In the genomic region with DNA sequence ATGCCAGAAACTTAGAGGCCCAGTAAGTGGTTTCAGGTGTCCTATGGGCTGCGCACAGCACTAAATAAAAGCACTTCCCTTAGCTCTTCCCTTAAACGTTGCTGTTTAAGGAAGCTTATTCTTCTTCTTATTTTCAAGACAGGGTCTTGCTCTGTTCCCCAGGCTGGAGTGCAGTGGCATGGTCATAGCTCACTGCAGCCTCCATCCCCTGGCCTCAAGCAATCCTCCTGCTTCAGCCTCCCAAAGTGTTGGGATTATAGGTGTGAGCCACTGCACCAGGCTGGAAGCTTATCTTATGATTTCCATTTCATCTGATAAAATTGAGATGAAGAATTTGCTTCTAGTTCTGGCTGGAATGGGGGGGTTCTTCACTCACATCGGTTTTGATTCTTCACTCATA, we compare ENCODE assay signal across 14 cellular contexts. TPM values are rescaled to one million over a fixed set of nuclear protein-coding genes. Genes with fewer than 3 reads are reported as not detected.
DNase-seq lines count a peak whose midpoint lies in the region; ATAC-seq and TF ChIP-seq lines count a peak whose summit lies in the region.
"Had no signal": no experiment of that assay in that cellular context is flagged by ENCODE, and none has a peak within 500 bp of the region (broad histone marks: within the 10 kb centered on the region; RNA-seq: fewer than 3 reads in every experiment).

No MANE protein-coding gene starts in this region.

- H3K79me2 ChIP-seq in H9 (ENCODE audit: insufficient read depth, low read length): no peaks in the 10 kb centered on the region; the same call in 1 of the 2 replicates

- WGBS in H9 (ENCODE audit: extremely low coverage, insufficient read length, low lambda C conversion rate): no CpG with 5 or more reads among the region's 3 CpGs

- H3K36me3 Mint-ChIP-seq in MCF 10A (ENCODE audit: insufficient read depth, unreplicated experiment) (peaks cover 7% of the 10 kb centered on the region), H9 (ENCODE audit: insufficient read depth in 1 of 3, low read depth in 3 of 3) (peaks cover 22 to 34% (median 30%) of the 10 kb centered on the region in 3 experiments)
- H3K36me3 Mint-ChIP-seq: CD14-positive monocyte had no signal

- no peak overlapping the region for H2BK20ac ChIP-seq in H9 (ENCODE audit: low read depth, low read length, poor library complexity, severe bottlenecking)

- no TSS peak for BruUV-seq in MCF 10A (replicated peaks; lab: Mats Ljungman, UMichigan)

- no peak for DNase-seq in MCF 10A (ENCODE audit: unreplicated experiment)
- DNase-seq in breast epithelium (ENCODE audit: low spot score in 2 of 2): no peak
- peak; percentile 6 for DNase-seq in H9
- DNase-seq in RWPE2 (ENCODE audit: low spot score): no peak
- DNase-seq in stimulated activated CD4-positive, alpha-beta T cell treated with anti-CD3 and anti-CD28 coated beads, Interleukin-15, amount 100 ng/mL, for 24 hours: no peak
- no peak for DNase-seq in glomerular visceral epithelial cell (ENCODE audit: extremely low spot score)
- no peak for DNase-seq in kidney tubule cell (ENCODE audit: low spot score)
- DNase-seq: ACHN; AML-193; CD4-positive, alpha-beta memory T cell; DMS79 treated with DMSO at 0.1 percent for 48 hours; GF-D8 had no signal

- H3K4me3 ChIP-seq in breast epithelium: no peak overlapping the region
- H3K4me3 ChIP-seq in RWPE2 (ENCODE audit: severe bottlenecking): no peak overlapping the region
- H3K4me3 ChIP-seq: GM23338 had no signal

- no peaks in the 10 kb centered on the region for H3K9me3 ChIP-seq in breast epithelium
- no peaks in the 10 kb centered on the region for H3K9me3 ChIP-seq in H9 (ENCODE audit: control insufficient read depth, low read depth, low read length)
- H3K9me3 ChIP-seq in RWPE2 (ENCODE audit: severe bottlenecking): no peaks in the 10 kb centered on the region

- H3K4me1 Mint-ChIP-seq in MCF 10A (ENCODE audit: insufficient read depth, unreplicated experiment) (peaks cover 10% of the 10 kb centered on the region), H9 (peaks cover 13 to 24% of the 10 kb centered on the region in 2 experiments)
- H3K4me1 Mint-ChIP-seq: CD14-positive monocyte had no signal

- H4K5ac ChIP-seq in H9 (ENCODE audit: insufficient read length, low read depth, low read length): no peak overlapping the region

- no peak overlapping the region for H3K4ac ChIP-seq in H9 (ENCODE audit: low read depth, low read length)

- H3K14ac ChIP-seq in H9 (ENCODE audit: insufficient read depth, low read length): no peak overlapping the region

- no peaks in the 10 kb centered on the region for H4K20me1 ChIP-seq in H9 (ENCODE audit: control insufficient read depth, insufficient read depth, insufficient read length)

- H3K27ac Mint-ChIP-seq in MCF 10A (ENCODE audit: low read depth, unreplicated experiment) (peak overlapping the region; percentile 23), H9 (peak overlapping the region in 1 of 3 experiments; percentile 44; a peak in 1 of 7 replicates)
- H3K27ac Mint-ChIP-seq: CD4-positive, alpha-beta memory T cell; GM23338 had no signal

- ATAC-seq in RWPE2 (ENCODE audit: low read depth): no peak
- ATAC-seq: GM23338 had no signal

- H3K4me1 ChIP-seq in breast epithelium: no peaks in the 10 kb centered on the region
- H3K4me1 ChIP-seq in H9 (ENCODE audit: insufficient read depth, low read length): no peaks in the 10 kb centered on the region; the same call in 1 of the 2 replicates
- peaks cover 18% of the 10 kb centered on the region for H3K4me1 ChIP-seq in RWPE2 (ENCODE audit: insufficient read depth, poor library complexity, severe bottlenecking)

- H3K23ac ChIP-seq in H9 (ENCODE audit: insufficient read length, low read depth, low read length): no peak overlapping the region

- H2BK15ac ChIP-seq in H9 (ENCODE audit: low read depth, low read length): no peak overlapping the region

- H4K8ac ChIP-seq in H9 (replicated peaks; ENCODE audit: insufficient read length, low read depth, low read length): no peak overlapping the region

- H3K79me1 ChIP-seq in H9 (ENCODE audit: insufficient read depth, low read depth, low read length, poor library complexity, severe bottlenecking): peaks cover 7% of the 10 kb centered on the region

- no peak overlapping the region for H2AFZ ChIP-seq in H9 (ENCODE audit: low read length)
- H2AFZ ChIP-seq: GM23338 had no signal

- no peaks in the 10 kb centered on the region for H3K36me3 ChIP-seq in breast epithelium
- peaks cover 10% of the 10 kb centered on the region; the same call in 1 of the 2 replicates for H3K36me3 ChIP-seq in RWPE2 (ENCODE audit: low read depth)

- H3K9ac ChIP-seq in H9 (ENCODE audit: extremely low read depth, insufficient read length, low read length): no peak overlapping the region

- H3K27me3 ChIP-seq in breast epithelium: no peaks in the 10 kb centered on the region
- H3K27me3 ChIP-seq in H9 (ENCODE audit: insufficient read depth, low read length): no peaks in the 10 kb centered on the region
- H3K27me3 ChIP-seq in RWPE2 (ENCODE audit: insufficient read depth, poor library complexity, severe bottlenecking): no peaks in the 10 kb centered on the region

- H3K27ac ChIP-seq in breast epithelium: no peak overlapping the region
- H3K27ac ChIP-seq in H9 (ENCODE audit: insufficient read length, low read depth, low read length): no peak overlapping the region
- H3K27ac ChIP-seq in RWPE2 (ENCODE audit: poor library complexity, severe bottlenecking): peak overlapping the region; percentile 66

- H2AK5ac ChIP-seq in H9 (ENCODE audit: insufficient read length, low read length): no peak overlapping the region

- peaks cover 7% of the 10 kb centered on the region for H3K9me3 Mint-ChIP-seq in MCF 10A (ENCODE audit: unreplicated experiment)
- peaks cover 3% of the 10 kb centered on the region in 2 experiments; a peak in 3 of 5 replicates for H3K9me3 Mint-ChIP-seq in H9
- H3K9me3 Mint-ChIP-seq: CD14-positive monocyte, GM23338 had no signal

- no peak for TF ChIP-seq CTCF in MCF 10A (IDR thresholded peaks at IDR 0.05; ENCODE audit: unreplicated experiment)
- TF ChIP-seq CTCF in breast epithelium (IDR thresholded peaks at IDR 0.05): no peak
- no peak; the same call in 2 of the 3 replicates for TF ChIP-seq CTCF in H9 (conservative IDR thresholded peaks at IDR 0.05)
- peak; percentile 39 for TF ChIP-seq CTCF in RWPE2 (IDR thresholded peaks at IDR 0.05; ENCODE audit: poor library complexity, severe bottlenecking)

- no peak overlapping the region for H2BK120ac ChIP-seq in H9 (ENCODE audit: low read depth, low read length, poor library complexity, severe bottlenecking)

- intact Hi-C loops in MCF 10A (cut with micrococcal nuclease) (loop anchor here (2.0 kb wide), 1 partner anchor 34 kb away; no protein-coding TSS in a partner anchor), breast epithelium (cut with DNase I; ENCODE audit: low total_unique reads) (no loop called here)

- H2BK5ac ChIP-seq in H9 (ENCODE audit: insufficient read length, low read length): no peak overlapping the region

- H4K91ac ChIP-seq in H9 (ENCODE audit: insufficient read length, low read depth, low read length): no peak overlapping the region

- POLR2A ChIA-PET in MCF 10A (lab: Yijun Ruan, JAX): interaction anchor here (1.0 to 4.4 kb wide), 4 partner anchors 11 to 37 kb away, joined by 3 to 25 read pairs (median 8); no protein-coding TSS in a partner anchor

- no peaks in the 10 kb centered on the region for H3K23me2 ChIP-seq in H9 (ENCODE audit: insufficient read length, low read depth, low read length, poor library complexity, severe bottlenecking)

- H2BK12ac ChIP-seq in H9 (ENCODE audit: insufficient read length, low read depth, low read length): no peak overlapping the region

- no peak overlapping the region for H3K18ac ChIP-seq in H9 (ENCODE audit: insufficient read length, low read depth, low read length)

- no peak overlapping the region for H3T11ph ChIP-seq in H9 (ENCODE audit: low read length)

- H3K27me3 Mint-ChIP-seq in MCF 10A (ENCODE audit: insufficient read depth, unreplicated experiment) (no peaks in the 10 kb centered on the region), H9 (ENCODE audit: low read depth) (no peaks in the 10 kb centered on the region)
- H3K27me3 Mint-ChIP-seq: CD4-positive, alpha-beta memory T cell had no signal

- TF ChIP-seq POLR2A in breast epithelium (IDR thresholded peaks at IDR 0.05): no peak

- H3K4me2 ChIP-seq in H9 (ENCODE audit: insufficient read depth, insufficient read length, low read length): no peak overlapping the region
- H3K4me2 ChIP-seq: GM23338 had no signal

- H3K56ac ChIP-seq in H9 (ENCODE audit: insufficient read length, low read depth, low read length): no peak overlapping the region

- H3K4me3 Mint-ChIP-seq in MCF 10A (ENCODE audit: unreplicated experiment): no peak overlapping the region
- no peak overlapping the region for H3K4me3 Mint-ChIP-seq in H9
- H3K4me3 Mint-ChIP-seq: CD14-positive monocyte; CD4-positive, alpha-beta memory T cell; GM23338 had no signal

- CTCF ChIA-PET in MCF 10A (lab: Yijun Ruan, JAX): interaction anchor here (0.6 to 2.4 kb wide), 23 partner anchors 10 to 1755 kb away, joined by 3 to 11 read pairs (median 5); no protein-coding TSS in a partner anchor

RNA-seq across cellular contexts. Expression of a gene that starts 15.6 kb away (rescaled TPM):
- total RNA-seq in MCF 10A (2022): 47.2 and 52.2 TPM in 2 replicates
- 100 to 1,000 TPM in 2 of 3 donors, 10 to 100 TPM in 1; 85.2 to 125 (median 108) TPM for total RNA-seq in breast epithelium
- 130 and 133 TPM in 2 replicates for total RNA-seq in H9 (2021)
